ENCODE assay signal across 39 cellular contexts in the genomic region with DNA sequence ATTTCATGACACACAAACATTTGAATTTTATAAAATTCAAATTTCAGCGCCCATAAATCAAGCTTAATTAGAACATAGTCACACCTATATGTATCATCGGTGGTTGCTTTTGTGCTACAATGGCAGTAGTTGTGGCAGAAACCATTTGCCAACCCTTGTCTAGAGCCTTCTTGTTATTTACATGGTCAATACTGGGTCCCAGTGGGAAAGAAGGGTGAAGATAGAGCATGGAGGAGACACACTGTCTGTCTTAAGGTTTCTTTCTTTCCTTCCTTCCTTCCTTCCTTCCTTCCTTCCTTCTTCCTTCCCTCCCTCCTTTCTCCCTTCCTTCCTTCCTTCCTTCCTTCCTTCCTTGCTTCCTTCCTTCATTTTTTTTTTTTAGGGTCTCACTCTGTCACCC. TPM values are rescaled to one million over a fixed set of nuclear protein-coding genes. Genes with fewer than 3 reads are reported as not detected.
"Had no signal": no experiment of that assay in that cellular context is flagged by ENCODE, and none has a peak within 500 bp of the region (broad histone marks: within the 10 kb centered on the region; RNA-seq: fewer than 3 reads in every experiment).

No MANE protein-coding gene starts in this region.

- H3K4me3 ChIP-seq: adrenal gland, ascending aorta, body of pancreas, breast epithelium, cardiac muscle cell had no signal

- H3K9me3 ChIP-seq: adrenal gland had no signal

- H3K27ac ChIP-seq: adrenal gland, ascending aorta, body of pancreas, brain microvascular endothelial cell, breast epithelium, cardiac muscle cell had no signal

- H3K36me3 ChIP-seq: adrenal gland, ascending aorta, brain microvascular endothelial cell, breast epithelium, cardiac muscle cell had no signal

- FAIRE-seq: astrocyte, bronchial epithelial cell had no signal

- ATAC-seq: activated naive CD4-positive, alpha-beta T cell treated with anti-CD3 and anti-CD28 coated beads, Interleukin-2, amount 50 U/mL, for 72 hours; activated naive CD8-positive, alpha-beta T cell treated with anti-CD3 and anti-CD28 coated beads, Interleukin-2, amount 50 U/mL, for 24 hours; activated T-cell treated with anti-CD3 and anti-CD28 coated beads, Interleukin-2, amount 50 U/mL, for 4 hours; activated T-cell treated with anti-CD3 and anti-CD28 coated beads, Interleukin-2, amount 50 U/mL, for 72 hours; activated T-helper 17 cell treated with anti-CD3 and anti-CD28 coated beads, Interleukin-2, amount 50 U/mL, for 72 hours; body of pancreas had no signal

- DNase-seq: activated effector memory CD4-positive, alpha-beta T cell treated with anti-CD3 and anti-CD28 coated beads, Interleukin-2, amount 50 U/mL, for 16 hours; activated effector memory CD4-positive, alpha-beta T cell treated with Interleukin-2 at 50 U/mL for 16 hours; activated gamma-delta T cell; activated gamma-delta T cell treated with Interleukin-2 at 50 U/mL for 16 hours; activated naive CD4-positive, alpha-beta T cell; activated naive CD4-positive, alpha-beta T cell treated with anti-CD3 and anti-CD28 coated beads for 36 hours; activated naive CD4-positive, alpha-beta T cell treated with anti-CD3 and anti-CD28 coated beads, Interleukin-2, amount 10 ng/mL, durations not matched to agents 7 days and 5 days; activated naive CD4-positive, alpha-beta T cell treated with anti-CD3 and anti-CD28 coated beads, Interleukin-2, amount 50 U/mL, for 16 hours; activated naive CD4-positive, alpha-beta T cell treated with Interleukin-2 at 50 U/mL for 16 hours; activated naive CD8-positive, alpha-beta T cell treated with anti-CD3 and anti-CD28 coated beads for 36 hours; activated naive CD8-positive, alpha-beta T cell treated with anti-CD3 and anti-CD28 coated beads, Interleukin-2, amount 10 ng/mL, durations not matched to agents 7 days and 5 days; activated naive CD8-positive, alpha-beta T cell treated with anti-CD3 and anti-CD28 coated beads, Interleukin-2, amount 50 U/mL, for 24 hours; activated T-cell treated with anti-CD3 and anti-CD28 coated beads, Interleukin-2, amount 50 U/mL, for 24 hours; activated T-cell treated with anti-CD3 and anti-CD28 coated beads, Interleukin-2, amount 50 U/mL, for 4 hours; activated T-cell treated with anti-CD3 and anti-CD28 coated beads, Interleukin-2, amount 50 U/mL, for 48 hours; activated T-cell treated with anti-CD3 and anti-CD28 coated beads, Interleukin-2, amount 50 U/mL, for 72 hours; adrenal gland; amniotic stem cell; amygdala; anterior cingulate cortex; aorta; body of pancreas; brain microvascular endothelial cell; caudate nucleus; central memory CD4-positive, alpha-beta T cell; cerebellar nuclear complex had no signal

- H3K27me3 ChIP-seq: adrenal gland, ascending aorta, body of pancreas, brain microvascular endothelial cell, breast epithelium, cardiac muscle cell had no signal

- H3K4me1 ChIP-seq: adrenal gland, ascending aorta, breast epithelium had no signal

RNA-seq across cellular contexts. Expression of a gene that starts 3.7 kb away (rescaled TPM):
- total RNA-seq: activated naive CD4-positive, alpha-beta T cell treated with anti-CD3 and anti-CD28 coated beads for 36 hours; activated naive CD8-positive, alpha-beta T cell treated with anti-CD3 and anti-CD28 coated beads for 36 hours; activated naive CD8-positive, alpha-beta T cell treated with anti-CD3 and anti-CD28 coated beads, Interleukin-2, amount 10 ng/mL, durations not matched to agents 7 days and 5 days; activated T-cell treated with anti-CD3 and anti-CD28 coated beads, Interleukin-2, amount 50 U/mL, for 4 hours; activated T-cell treated with anti-CD3 and anti-CD28 coated beads, Interleukin-2, amount 50 U/mL, for 72 hours; activated T-helper 1 cell treated with anti-CD3 and anti-CD28 coated beads, Interleukin-12 subunit alpha, Interleukin-12 subunit beta, Interleukin-2, Interleukin-4 antibody, amounts not matched to agents 30 ng/mL and 10 ng/mL and 1 ng/mL, durations not matched to agents 14 hours and 24 hours and 36 hours; activated T-helper 2 cell treated with anti-CD3 and anti-CD28 coated beads, Interferon-gamma antibody, Interleukin-2, Interleukin-4, amounts not matched to agents 10 μg/mL and 5 μg/mL and 100 μg/mL, durations not matched to agents 14 hours and 24 hours and 36 hours; adrenal gland; aorta; ascending aorta; astrocyte; body of pancreas; breast epithelium; bronchial epithelial cell; cardiac muscle cell; cardiac septum; cerebellum; chondrocyte had no signal
- polyA plus RNA-seq: adipose tissue, adrenal gland, aorta, cardiac muscle cell had no signal

RNA-seq across cellular contexts. Expression of a gene that starts 10.8 kb away (rescaled TPM):
- total RNA-seq: activated naive CD4-positive, alpha-beta T cell treated with anti-CD3 and anti-CD28 coated beads for 36 hours; activated naive CD4-positive, alpha-beta T cell treated with anti-CD3 and anti-CD28 coated beads, Interleukin-2, amount 50 U/mL, for 72 hours; activated naive CD8-positive, alpha-beta T cell treated with anti-CD3 and anti-CD28 coated beads for 36 hours; activated naive CD8-positive, alpha-beta T cell treated with anti-CD3 and anti-CD28 coated beads, Interleukin-2, amount 10 ng/mL, durations not matched to agents 7 days and 5 days; activated T-cell treated with anti-CD3 and anti-CD28 coated beads, Interleukin-2, amount 50 U/mL, for 4 hours; activated T-cell treated with anti-CD3 and anti-CD28 coated beads, Interleukin-2, amount 50 U/mL, for 72 hours; activated T-helper 1 cell treated with anti-CD3 and anti-CD28 coated beads, Interleukin-12 subunit alpha, Interleukin-12 subunit beta, Interleukin-2, Interleukin-4 antibody, amounts not matched to agents 30 ng/mL and 10 ng/mL and 1 ng/mL, durations not matched to agents 14 hours and 24 hours and 36 hours; activated T-helper 2 cell treated with anti-CD3 and anti-CD28 coated beads, Interferon-gamma antibody, Interleukin-2, Interleukin-4, amounts not matched to agents 10 μg/mL and 5 μg/mL and 100 μg/mL, durations not matched to agents 14 hours and 24 hours and 36 hours; adrenal gland; aorta; ascending aorta; astrocyte; body of pancreas; breast epithelium; bronchial epithelial cell; cardiac muscle cell; cardiac septum; cerebellum; chondrocyte had no signal
- polyA plus RNA-seq: adrenal gland, aorta, cardiac muscle cell had no signal
